8 cellular contexts compared by ENCODE assay signal in genomic region chrX:68827848-68828562, GRCh38. TPM values are rescaled to one million over a fixed set of nuclear protein-coding genes. Genes with fewer than 3 reads are reported as not detected.
A peak's percentile ranks its signal among the peaks of the same experiment; 100 is the strongest.
DNase-seq lines count a peak whose midpoint lies in the region; ATAC-seq and TF ChIP-seq lines count a peak whose summit lies in the region.

No MANE protein-coding gene starts in this region.

- no peaks in the 10 kb centered on the region for H3K4me1 ChIP-seq in right lobe of liver

- H3K27ac ChIP-seq in right lobe of liver, result peak overlapping the region in 1 of 3 donors; percentile 4

- H3K36me3 ChIP-seq in right lobe of liver, result no peaks in the 10 kb centered on the region

- H3K4me3 ChIP-seq in right lobe of liver, result peak overlapping the region in 2 of 3 donors; percentile 11 to 70

- TF ChIP-seq POLR2A in right lobe of liver (IDR thresholded peaks at IDR 0.05), result no peak

- peak; percentile 93 to 95 (median 94) for TF ChIP-seq CTCF in right lobe of liver (IDR thresholded peaks at IDR 0.05)

- WGBS in right lobe of liver (ENCODE audit: insufficient coverage, low coverage, low lambda C conversion rate, missing lambda C conversion rate), result 14% methylated on average over 22 of the region's 32 CpGs

- intact Hi-C loops in right lobe of liver (cut with DNase I), result loop anchor here (10.0 kb wide), 2 partner anchors 237 to 557 kb away; no protein-coding TSS in a partner anchor

- peak; percentile 75 for DNase-seq in EH (ENCODE audit: low read depth)
- peak; percentile 47 to 76 for DNase-seq in NCI-H446 (lab: John Stamatoyannopoulos, UW)
- peak; percentile 73 for DNase-seq in activated CD4-positive, alpha-beta T cell treated with anti-CD3 and anti-CD28 coated beads, Interleukin-2, amount 50 U/mL, for 1 hour
- DNase-seq in dermis blood vessel endothelial cell, result peak; percentile 88
- peak; percentile 82 to 87 (median 83) for DNase-seq in right lobe of liver
- peak; percentile 64 for DNase-seq in stimulated activated CD4-positive, alpha-beta T cell treated with anti-CD3 and anti-CD28 coated beads, Interleukin-2, amount 100 ng/mL, for 4 hours (ENCODE audit: low read depth)

- H3K27me3 ChIP-seq in right lobe of liver, result peaks cover 0 to 8% of the 10 kb centered on the region in 2 donors

- ATAC-seq in HG02885 (IDR thresholded peaks at IDR 0.05; ENCODE audit: poor library complexity, unreplicated experiment) (peak; percentile 33), right lobe of liver (peak; percentile 64 to 68 (median 66)), GM19351 (IDR thresholded peaks at IDR 0.05; ENCODE audit: unreplicated experiment) (no peak)

- H3K9me3 ChIP-seq in right lobe of liver, result no peaks in the 10 kb centered on the region

RNA-seq across cellular contexts. Expression of gene EFNB1, which starts 0.8 kb away (rescaled TPM):
- 30.0 and 43.4 TPM in 2 replicates for total RNA-seq in dermis blood vessel endothelial cell
- 10 to 100 TPM in 3 of 6 experiments, 1 to 10 TPM in 3; 6.1 to 17.4 (median 10.4) TPM for total RNA-seq in right lobe of liver
